ENCODE assay signal across 9 cellular contexts in genomic region chr7:25893436-25893835, GRCh38.
DNase-seq lines count a peak whose midpoint lies in the region; ATAC-seq and TF ChIP-seq lines count a peak whose summit lies in the region.
"Had no signal": no experiment of that assay in that cellular context is flagged by ENCODE, and none has a peak within 500 bp of the region (broad histone marks: within the 10 kb centered on the region; RNA-seq: fewer than 3 reads in every experiment).

No MANE protein-coding gene starts in this region.

- peak; percentile 17 for DNase-seq in GM06990 (ENCODE audit: extremely low read depth, insufficient read length)
- DNase-seq in HuH-7 (ENCODE audit: low spot score) = no peak
- no peak for DNase-seq in H4 (ENCODE audit: low spot score)
- no peak for DNase-seq in WTC11 (ENCODE audit: low spot score)
- no peak for DNase-seq in anterior cingulate cortex (lab: John Stamatoyannopoulos, UW)

- TF ChIP-seq CTCF in GM06990 (IDR thresholded peaks at IDR 0.05; ENCODE audit: insufficient read depth, low read length, poor library complexity, severe bottlenecking) = no peak
- no peak for TF ChIP-seq CTCF in WTC11 (IDR thresholded peaks at IDR 0.05)

- H3K4me1 Mint-ChIP-seq in activated naive CD8-positive, alpha-beta T cell (ENCODE audit: low read depth) = peaks cover 26% of the 10 kb centered on the region
- H3K4me1 Mint-ChIP-seq in WTC11 = peaks cover 33% of the 10 kb centered on the region

- no peaks in the 10 kb centered on the region for H3K9me3 Mint-ChIP-seq in activated naive CD8-positive, alpha-beta T cell (ENCODE audit: low read depth)
- H3K9me3 Mint-ChIP-seq in WTC11 = peaks cover 7% of the 10 kb centered on the region; the same call in 1 of the 2 replicates
- H3K9me3 Mint-ChIP-seq: endodermal cell had no signal

- peak overlapping the region; percentile 91 for H3K4me3 Mint-ChIP-seq in activated naive CD8-positive, alpha-beta T cell
- no peak overlapping the region for H3K4me3 Mint-ChIP-seq in WTC11
- H3K4me3 Mint-ChIP-seq: endodermal cell had no signal

- no peak overlapping the region for H3K27ac Mint-ChIP-seq in activated naive CD8-positive, alpha-beta T cell
- H3K27ac Mint-ChIP-seq in WTC11 = no peak overlapping the region
- H3K27ac Mint-ChIP-seq: endodermal cell had no signal

- H3K36me3 Mint-ChIP-seq in activated naive CD8-positive, alpha-beta T cell = no peaks in the 10 kb centered on the region
- H3K36me3 Mint-ChIP-seq in WTC11 = no peaks in the 10 kb centered on the region

- peak overlapping the region; percentile 83 for H2AFZ ChIP-seq in ACC112 (ENCODE audit: low read length, unreplicated experiment)

- H3K4me3 ChIP-seq in ACC112 (ENCODE audit: low read depth, low read length) = peak overlapping the region; percentile 73
- H3K4me3 ChIP-seq in GM06990 (replicated peaks; ENCODE audit: low read depth, low read length) = peak overlapping the region; percentile 57
- H3K4me3 ChIP-seq in muscle layer of colon (ENCODE audit: low read depth in 1 of 2, low read length in 2 of 2) = peak overlapping the region; percentile 60 to 69

- no peak overlapping the region for H3K9ac ChIP-seq in muscle layer of colon (ENCODE audit: low read length)

- peaks cover 32% of the 10 kb centered on the region for H3K27me3 ChIP-seq in ACC112 (ENCODE audit: insufficient read depth, low read length)
- H3K27me3 ChIP-seq in GM06990 (replicated peaks; ENCODE audit: control insufficient read depth, insufficient read depth, low read length) = no peaks in the 10 kb centered on the region
- H3K27me3 ChIP-seq in muscle layer of colon (ENCODE audit: control insufficient read depth in 1 of 2, insufficient read depth in 2 of 2, low read length in 2 of 2) = peaks cover 4 to 32% of the 10 kb centered on the region in 2 donors

- H3K79me2 ChIP-seq in ACC112 (ENCODE audit: control insufficient read depth, insufficient read depth, low read length, unreplicated experiment) = no peaks in the 10 kb centered on the region

- POLR2A ChIA-PET in WTC11 (lab: Charles Lee) = no interaction called here

- no peaks in the 10 kb centered on the region for H3K9me3 ChIP-seq in muscle layer of colon (ENCODE audit: low read length)

- no peak for ATAC-seq in WTC11

- H3K4me1 ChIP-seq in ACC112 (ENCODE audit: control insufficient read depth, insufficient read depth, low read length, unreplicated experiment) (no peaks in the 10 kb centered on the region), muscle layer of colon (ENCODE audit: insufficient read depth, low read length) (peaks cover 17% of the 10 kb centered on the region)

- H3K27me3 Mint-ChIP-seq in activated naive CD8-positive, alpha-beta T cell = peaks cover 6% of the 10 kb centered on the region
- H3K27me3 Mint-ChIP-seq in WTC11 (ENCODE audit: low read depth) = peaks cover 3% of the 10 kb centered on the region; the same call in 1 of the 2 replicates

- H3K27ac ChIP-seq in ACC112 (ENCODE audit: low read depth, low read length) = no peak overlapping the region
- H3K27ac ChIP-seq in muscle layer of colon (ENCODE audit: low read depth, low read length) = no peak overlapping the region

- CTCF ChIA-PET in WTC11 (lab: Charles Lee) = interaction anchor here (1.0 to 5.4 kb wide), 26 partner anchors 13 to 1250 kb away, joined by 3 to 77 read pairs (median 6); partner anchors contain the start of genes HOXA5 and NFE2L3

- no peaks in the 10 kb centered on the region for H3K36me3 ChIP-seq in ACC112 (ENCODE audit: insufficient read depth, low read length)
- H3K36me3 ChIP-seq in GM06990 (ENCODE audit: control insufficient read depth, insufficient read depth, low read length) = no peaks in the 10 kb centered on the region
- no peaks in the 10 kb centered on the region for H3K36me3 ChIP-seq in muscle layer of colon (ENCODE audit: insufficient read depth, low read length)

TF ChIP-seq in WTC11, 78 proteins besides CTCF, POLR2A, EP300 and RAD21:
- TF ChIP-seq SMAD4 (CRISPR knock-in tag; IDR thresholded peaks at IDR 0.05) = no peak
- TF ChIP-seq ZNF232 (CRISPR knock-in tag; IDR thresholded peaks at IDR 0.05) = no peak
- TF ChIP-seq NR2C2 (CRISPR knock-in tag; IDR thresholded peaks at IDR 0.05) = no peak
- no peak for TF ChIP-seq ZNF416 (CRISPR knock-in tag; IDR thresholded peaks at IDR 0.05)
TF ChIP-seq in WTC11: peak in this region for 0.
